ENCODE assay signal across 1 cellular context in the genomic region with DNA sequence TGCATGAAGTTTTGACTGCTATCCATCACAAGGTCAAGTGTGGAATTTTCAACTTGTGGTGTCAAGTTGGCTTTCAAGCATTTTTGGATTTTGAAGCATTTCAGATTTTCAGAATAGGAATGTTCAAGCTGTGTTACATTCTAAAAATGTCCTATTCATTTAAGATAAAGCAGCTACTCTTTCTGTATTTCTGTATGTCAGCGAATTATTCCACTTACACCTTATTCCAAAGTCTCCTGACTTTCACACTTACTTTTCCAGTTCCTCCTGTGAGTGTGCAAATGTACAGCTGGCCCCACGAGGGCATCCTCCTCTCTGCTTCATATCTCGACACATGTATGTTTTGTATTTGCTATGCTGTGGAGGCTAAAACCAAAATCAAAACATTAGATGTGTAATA.
TF ChIP-seq lines count a peak whose summit lies in the region.

No MANE protein-coding gene starts in this region.

TF ChIP-seq in IMR-90, 13 proteins besides CTCF, POLR2A, EP300 and RAD21:
- no peak for TF ChIP-seq NFE2L2 (IDR thresholded peaks at IDR 0.05; ENCODE audit: low read depth, low read length)
- TF ChIP-seq MAFK (IDR thresholded peaks at IDR 0.05; ENCODE audit: low read depth, low read length), result 0 out of 2 replicates have a peak, but pooled peaks have one; percentile 25
- no peak for TF ChIP-seq CEBPB (IDR thresholded peaks at IDR 0.05; ENCODE audit: low read depth, low read length)
- TF ChIP-seq CHD1 (IDR thresholded peaks at IDR 0.05; ENCODE audit: low read depth, low read length), result no peak
- TF ChIP-seq BHLHE40 (IDR thresholded peaks at IDR 0.05; ENCODE audit: low read depth, low read length), result no peak
